ENCODE assay signal across 29 cellular contexts in the genomic region with DNA sequence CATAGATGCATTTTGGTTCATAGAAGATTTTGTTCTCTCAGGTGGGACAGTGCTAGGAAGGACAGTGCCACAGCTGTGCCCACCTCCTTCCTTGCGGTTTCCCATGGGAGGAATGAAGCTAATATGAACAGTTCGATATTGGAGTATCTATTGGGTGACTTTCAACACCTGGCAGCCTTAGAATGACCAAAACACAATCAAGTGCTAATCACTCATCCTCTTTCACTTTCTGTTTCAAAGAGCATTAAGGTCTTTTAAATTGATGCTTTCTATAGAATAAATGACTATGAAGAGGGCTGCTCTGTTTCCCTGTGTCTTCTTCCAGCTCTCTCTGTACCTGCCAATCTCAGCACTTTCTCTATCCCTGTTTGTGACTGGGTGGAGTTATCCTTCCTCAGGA.
"Had no signal": no experiment of that assay in that cellular context is flagged by ENCODE, and none has a peak within 500 bp of the region (broad histone marks: within the 10 kb centered on the region; RNA-seq: fewer than 3 reads in every experiment).

No MANE protein-coding gene starts in this region.

- H3K4me1 Mint-ChIP-seq: activated CD4-positive, alpha-beta T cell treated with anti-CD3 and anti-CD28 coated beads, Interleukin-2, amount 10 ng/mL, durations not matched to agents 7 days and 5 days; activated T-helper 17 cell treated with anti-CD3 and anti-CD28 coated beads, Interleukin-2, amount 50 U/mL, for 72 hours had no signal

- H3K36me3 Mint-ChIP-seq: activated naive CD8-positive, alpha-beta T cell had no signal

- H3K4me3 ChIP-seq: body of pancreas, esophagus muscularis mucosa, gastrocnemius medialis, heart left ventricle had no signal

- H3K4me3 Mint-ChIP-seq: activated CD4-positive, alpha-beta T cell treated with anti-CD3 and anti-CD28 coated beads, Interleukin-2, amount 10 ng/mL, durations not matched to agents 7 days and 5 days; activated CD8-positive, alpha-beta T cell treated with anti-CD3 and anti-CD28 coated beads for 36 hours; activated naive CD8-positive, alpha-beta T cell; activated T-cell treated with anti-CD3 and anti-CD28 coated beads, Interleukin-2, amount 50 U/mL, for 4 hours; activated T-helper 17 cell treated with anti-CD3 and anti-CD28 coated beads, Interleukin-2, amount 50 U/mL, for 72 hours had no signal

- DNase-seq: activated CD4-positive, alpha-beta T cell treated with anti-CD3 and anti-CD28 coated beads for 1 hour; activated CD4-positive, alpha-beta T cell treated with anti-CD3 and anti-CD28 coated beads for 4 hours; activated CD4-positive, alpha-beta T cell treated with anti-CD3 and anti-CD28 coated beads, Interleukin-2, amount 10 ng/mL, durations not matched to agents 7 days and 5 days; activated CD4-positive, alpha-beta T cell treated with anti-CD3 and anti-CD28 coated beads, Interleukin-2, amount 50 U/mL, for 48 hours; activated CD8-positive, alpha-beta memory T cell treated with anti-CD3 and anti-CD28 coated beads for 24 hours; activated CD8-positive, alpha-beta T cell treated with anti-CD3 and anti-CD28 coated beads for 36 hours; activated effector memory CD4-positive, alpha-beta T cell treated with Interleukin-2 at 50 U/mL for 16 hours; activated gamma-delta T cell treated with Interleukin-2 at 50 U/mL for 16 hours; activated naive CD4-positive, alpha-beta T cell treated with anti-CD3 and anti-CD28 coated beads, Interleukin-2, amount 50 U/mL, for 16 hours; activated naive CD4-positive, alpha-beta T cell treated with Interleukin-2 at 50 U/mL for 16 hours; activated T-cell treated with anti-CD3 and anti-CD28 coated beads, Interleukin-2, amount 50 U/mL, for 4 hours; amniotic stem cell; anterior cingulate cortex; body of pancreas; caudate nucleus; cortex of kidney; dermis blood vessel endothelial cell; effector CD4-positive, alpha-beta T cell; effector memory CD8-positive, alpha-beta T cell; erythroblast; foreskin keratinocyte; gastrocnemius medialis; glutamatergic neuron; heart left ventricle; T-helper 2 cell had no signal

- H3K27me3 Mint-ChIP-seq: activated CD4-positive, alpha-beta T cell treated with anti-CD3 and anti-CD28 coated beads, Interleukin-2, amount 10 ng/mL, durations not matched to agents 7 days and 5 days; activated CD8-positive, alpha-beta T cell treated with anti-CD3 and anti-CD28 coated beads for 36 hours; activated naive CD8-positive, alpha-beta T cell; activated T-helper 17 cell treated with anti-CD3 and anti-CD28 coated beads, Interleukin-2, amount 50 U/mL, for 72 hours; effector memory CD8-positive, alpha-beta T cell had no signal

- H3K9me3 ChIP-seq: body of pancreas, esophagus muscularis mucosa, gastrocnemius medialis had no signal

- H3K27ac Mint-ChIP-seq: activated CD4-positive, alpha-beta T cell treated with anti-CD3 and anti-CD28 coated beads, Interleukin-2, amount 10 ng/mL, durations not matched to agents 7 days and 5 days; activated CD8-positive, alpha-beta T cell treated with anti-CD3 and anti-CD28 coated beads for 36 hours; activated naive CD8-positive, alpha-beta T cell; activated T-helper 17 cell treated with anti-CD3 and anti-CD28 coated beads, Interleukin-2, amount 50 U/mL, for 72 hours; effector memory CD8-positive, alpha-beta T cell had no signal

- H3K9me3 Mint-ChIP-seq: activated CD4-positive, alpha-beta T cell treated with anti-CD3 and anti-CD28 coated beads, Interleukin-2, amount 10 ng/mL, durations not matched to agents 7 days and 5 days; activated CD8-positive, alpha-beta T cell treated with anti-CD3 and anti-CD28 coated beads for 36 hours; activated T-cell treated with anti-CD3 and anti-CD28 coated beads, Interleukin-2, amount 50 U/mL, for 4 hours; activated T-helper 17 cell treated with anti-CD3 and anti-CD28 coated beads, Interleukin-2, amount 50 U/mL, for 72 hours; effector memory CD8-positive, alpha-beta T cell had no signal

- H3K27me3 ChIP-seq: body of pancreas, esophagus muscularis mucosa, foreskin keratinocyte, gastrocnemius medialis, heart left ventricle had no signal

- H3K4me1 ChIP-seq: body of pancreas, esophagus muscularis mucosa, foreskin keratinocyte, gastrocnemius medialis, heart left ventricle had no signal

- ATAC-seq: activated CD8-positive, alpha-beta T cell treated with anti-CD3 and anti-CD28 coated beads for 36 hours; activated T-cell treated with anti-CD3 and anti-CD28 coated beads, Interleukin-2, amount 50 U/mL, for 4 hours; activated T-helper 17 cell treated with anti-CD3 and anti-CD28 coated beads, Interleukin-2, amount 50 U/mL, for 72 hours; body of pancreas; effector memory CD8-positive, alpha-beta T cell; foreskin keratinocyte; gastrocnemius medialis; heart left ventricle had no signal

- H3K27ac ChIP-seq: body of pancreas, esophagus muscularis mucosa, foreskin keratinocyte, gastrocnemius medialis, heart left ventricle had no signal

- FAIRE-seq: colon had no signal

- H3K36me3 ChIP-seq: esophagus muscularis mucosa, gastrocnemius medialis, heart left ventricle had no signal
